9 cellular contexts compared by ENCODE assay signal in genomic region chr10:99233000-99233679, GRCh38. TPM values are rescaled to one million over a fixed set of nuclear protein-coding genes. Genes with fewer than 3 reads are reported as not detected.
A peak's percentile ranks its signal among the peaks of the same experiment; 100 is the strongest.
DNase-seq lines count a peak whose midpoint lies in the region; ATAC-seq and TF ChIP-seq lines count a peak whose summit lies in the region.
"Had no signal": no experiment of that assay in that cellular context is flagged by ENCODE, and none has a peak within 500 bp of the region (broad histone marks: within the 10 kb centered on the region; RNA-seq: fewer than 3 reads in every experiment).

No MANE protein-coding gene starts in this region.

- no peak overlapping the region for H3K4me2 ChIP-seq in osteoblast (ENCODE audit: insufficient read depth, low read length)

- H3K4me1 ChIP-seq in CD8-positive, alpha-beta memory T cell (ENCODE audit: insufficient read depth, low read length) = peaks cover 17% of the 10 kb centered on the region
- H3K4me1 ChIP-seq in NT2/D1 (ENCODE audit: insufficient read depth, insufficient read length) = no peaks in the 10 kb centered on the region
- peaks cover 5% of the 10 kb centered on the region for H3K4me1 ChIP-seq in osteoblast (ENCODE audit: insufficient read depth, low read length)

- no peaks in the 10 kb centered on the region for H3K9me3 ChIP-seq in CD8-positive, alpha-beta memory T cell (ENCODE audit: low read length)
- H3K9me3 ChIP-seq in NT2/D1 (ENCODE audit: insufficient read depth, low read length) (no peaks in the 10 kb centered on the region), osteoblast (ENCODE audit: low read depth, low read length) (no peaks in the 10 kb centered on the region)

- no peaks in the 10 kb centered on the region for H3K36me3 Mint-ChIP-seq in CD8-positive, alpha-beta memory T cell

- H3K79me2 ChIP-seq in osteoblast (ENCODE audit: insufficient read depth, low read length) = no peaks in the 10 kb centered on the region

- H3K4me1 Mint-ChIP-seq in CD8-positive, alpha-beta memory T cell = peaks cover 17 to 45% (median 32%) of the 10 kb centered on the region in 3 donors

- peaks cover 34% of the 10 kb centered on the region for H3K27me3 ChIP-seq in CD8-positive, alpha-beta memory T cell (ENCODE audit: insufficient read depth, low read length, poor library complexity, severe bottlenecking)
- H3K27me3 ChIP-seq in NT2/D1 (ENCODE audit: insufficient read depth, insufficient read length) (peaks cover 93% of the 10 kb centered on the region), osteoblast (ENCODE audit: insufficient read depth, low read length) (peaks cover 59% of the 10 kb centered on the region)

- no peak overlapping the region for H3K27ac Mint-ChIP-seq in CD8-positive, alpha-beta memory T cell

- no peak overlapping the region for H3K27ac ChIP-seq in CD8-positive, alpha-beta memory T cell (ENCODE audit: low read depth, low read length)
- H3K27ac ChIP-seq in osteoblast (ENCODE audit: low read depth, low read length) = no peak overlapping the region

- no peaks in the 10 kb centered on the region for H4K20me1 ChIP-seq in osteoblast (ENCODE audit: insufficient read depth, low read length)

- CTCF ChIA-PET in CD8-positive, alpha-beta memory T cell (lab: Charles Lee) = interaction anchor here (1.1 kb wide), 1 partner anchor 10 kb away, joined by 3 read pairs; no protein-coding TSS in a partner anchor

- H3K9me3 Mint-ChIP-seq in CD8-positive, alpha-beta memory T cell = no peaks in the 10 kb centered on the region

- H3K27me3 Mint-ChIP-seq in CD8-positive, alpha-beta memory T cell = peaks cover 47 to 84% of the 10 kb centered on the region in 2 donors

- POLR2A ChIA-PET in CD8-positive, alpha-beta memory T cell (lab: Charles Lee) = no interaction called here

- H3K36me3 ChIP-seq in CD8-positive, alpha-beta memory T cell (ENCODE audit: insufficient read depth, low read length) = no peaks in the 10 kb centered on the region
- H3K36me3 ChIP-seq in NT2/D1 (ENCODE audit: insufficient read depth, insufficient read length, low read length) (no peaks in the 10 kb centered on the region), osteoblast (ENCODE audit: insufficient read depth, low read length) (no peaks in the 10 kb centered on the region)

- H3K4me3 Mint-ChIP-seq in CD8-positive, alpha-beta memory T cell = peak overlapping the region in 5 of 7 donors; percentile 35 to 77 (median 56)

- in situ Hi-C loops in KBM-7 (cut with MboI; ENCODE audit: low pct_unique_long_range_greater_than_20kb, low sequenced_read_pairs) = no loop called here

- DNase-seq in CD8-positive, alpha-beta memory T cell = no peak
- DNase-seq in NT2/D1 (ENCODE audit: low read depth, low spot score) (no peak), fibroblast of villous mesenchyme (ENCODE audit: low read depth) (no peak), osteoblast (ENCODE audit: insufficient read length, low spot score, missing footprints) (peak; percentile 58), SKM-1 (lab: John Stamatoyannopoulos, UW; ENCODE audit: unreplicated experiment) (no peak), SHP77 treated with DMSO at 0.1 percent for 48 hours (lab: John Stamatoyannopoulos, UW) (no peak), KBM-7 (no peak)
- DNase-seq: amniotic stem cell had no signal

- no peak overlapping the region for H3K4me3 ChIP-seq in CD8-positive, alpha-beta memory T cell (ENCODE audit: low read length)
- peak overlapping the region; percentile 36 for H3K4me3 ChIP-seq in NT2/D1 (ENCODE audit: insufficient read length, low read depth)
- peak overlapping the region; percentile 59 for H3K4me3 ChIP-seq in fibroblast of villous mesenchyme (ENCODE audit: low read depth, low read length)
- H3K4me3 ChIP-seq in osteoblast (ENCODE audit: insufficient read depth, low read length) = no peak overlapping the region

- TF ChIP-seq CTCF in fibroblast of villous mesenchyme (IDR thresholded peaks at IDR 0.05; ENCODE audit: insufficient read depth, low read depth, low read length) = no peak
- no peak for TF ChIP-seq CTCF in osteoblast (IDR thresholded peaks at IDR 0.05; ENCODE audit: extremely low read depth, low read depth, low read length)

- ATAC-seq in GM18505 (IDR thresholded peaks at IDR 0.05; ENCODE audit: unreplicated experiment) = no peak

- H3K9ac ChIP-seq in NT2/D1 (ENCODE audit: insufficient read length, low read depth) = peak overlapping the region; percentile 67

- H2AFZ ChIP-seq in osteoblast (ENCODE audit: low read length) = no peak overlapping the region

- TF ChIP-seq POLR2A in GM18505 (IDR thresholded peaks at IDR 0.05; ENCODE audit: borderline replicate concordance, extremely low read depth, insufficient read depth, insufficient read length) = no peak

RNA-seq across cellular contexts. Expression of gene HPSE2, which starts 2.5 kb away (rescaled TPM):
- under 1 TPM in 1 of 2 experiments, not detected in 1; 0.07 TPM for total RNA-seq in CD8-positive, alpha-beta memory T cell
- polyA plus RNA-seq in CD8-positive, alpha-beta memory T cell = 1.2 TPM
- total RNA-seq in fibroblast of villous mesenchyme (5.6 and 12.2 TPM in 2 replicates), osteoblast (not detected in 2 replicates)

Comparison
In these comparisons a context has a peak if more than half of its experiments do, and no peak if none do; other contexts are left out.
1. H3K4me3 ChIP-seq: peak in NT2/D1 (single experiment) and fibroblast of villous mesenchyme (single experiment); none in CD8-positive, alpha-beta memory T cell (single experiment) and osteoblast (single experiment).